1 cellular context compared by ENCODE assay signal in the genomic region with DNA sequence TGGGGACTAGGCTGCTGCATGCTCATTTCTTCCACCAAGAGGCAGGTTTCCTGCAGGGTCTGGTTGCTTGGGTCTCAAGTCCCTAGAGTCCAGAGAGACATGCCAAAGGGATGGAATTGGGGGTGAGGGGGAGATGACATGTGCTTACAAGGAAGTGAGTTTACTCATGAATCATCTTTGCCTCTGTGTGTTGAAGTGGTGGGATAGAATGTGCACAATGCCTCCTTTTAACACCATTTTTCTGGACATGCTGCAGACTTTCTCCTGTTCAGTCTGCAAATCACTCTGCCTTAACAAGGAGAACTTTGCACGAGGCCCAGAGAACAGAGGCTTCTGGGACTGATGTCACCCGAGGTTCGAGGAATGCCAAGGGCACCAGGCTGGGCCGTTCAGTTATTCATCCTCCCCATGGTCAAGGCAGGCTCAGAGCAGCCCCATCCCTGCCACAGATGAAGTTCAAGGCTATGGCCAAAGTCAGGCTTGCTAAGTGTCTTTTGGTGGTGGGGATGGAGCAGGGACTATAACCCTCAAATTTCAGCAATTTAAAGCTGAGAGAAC.
TF ChIP-seq lines count a peak whose summit lies in the region.

No MANE protein-coding gene starts in this region.

TF ChIP-seq in GM23338, 12 proteins besides CTCF, POLR2A, EP300 and RAD21 (continued from another document):
- TF ChIP-seq, protein P1, sequence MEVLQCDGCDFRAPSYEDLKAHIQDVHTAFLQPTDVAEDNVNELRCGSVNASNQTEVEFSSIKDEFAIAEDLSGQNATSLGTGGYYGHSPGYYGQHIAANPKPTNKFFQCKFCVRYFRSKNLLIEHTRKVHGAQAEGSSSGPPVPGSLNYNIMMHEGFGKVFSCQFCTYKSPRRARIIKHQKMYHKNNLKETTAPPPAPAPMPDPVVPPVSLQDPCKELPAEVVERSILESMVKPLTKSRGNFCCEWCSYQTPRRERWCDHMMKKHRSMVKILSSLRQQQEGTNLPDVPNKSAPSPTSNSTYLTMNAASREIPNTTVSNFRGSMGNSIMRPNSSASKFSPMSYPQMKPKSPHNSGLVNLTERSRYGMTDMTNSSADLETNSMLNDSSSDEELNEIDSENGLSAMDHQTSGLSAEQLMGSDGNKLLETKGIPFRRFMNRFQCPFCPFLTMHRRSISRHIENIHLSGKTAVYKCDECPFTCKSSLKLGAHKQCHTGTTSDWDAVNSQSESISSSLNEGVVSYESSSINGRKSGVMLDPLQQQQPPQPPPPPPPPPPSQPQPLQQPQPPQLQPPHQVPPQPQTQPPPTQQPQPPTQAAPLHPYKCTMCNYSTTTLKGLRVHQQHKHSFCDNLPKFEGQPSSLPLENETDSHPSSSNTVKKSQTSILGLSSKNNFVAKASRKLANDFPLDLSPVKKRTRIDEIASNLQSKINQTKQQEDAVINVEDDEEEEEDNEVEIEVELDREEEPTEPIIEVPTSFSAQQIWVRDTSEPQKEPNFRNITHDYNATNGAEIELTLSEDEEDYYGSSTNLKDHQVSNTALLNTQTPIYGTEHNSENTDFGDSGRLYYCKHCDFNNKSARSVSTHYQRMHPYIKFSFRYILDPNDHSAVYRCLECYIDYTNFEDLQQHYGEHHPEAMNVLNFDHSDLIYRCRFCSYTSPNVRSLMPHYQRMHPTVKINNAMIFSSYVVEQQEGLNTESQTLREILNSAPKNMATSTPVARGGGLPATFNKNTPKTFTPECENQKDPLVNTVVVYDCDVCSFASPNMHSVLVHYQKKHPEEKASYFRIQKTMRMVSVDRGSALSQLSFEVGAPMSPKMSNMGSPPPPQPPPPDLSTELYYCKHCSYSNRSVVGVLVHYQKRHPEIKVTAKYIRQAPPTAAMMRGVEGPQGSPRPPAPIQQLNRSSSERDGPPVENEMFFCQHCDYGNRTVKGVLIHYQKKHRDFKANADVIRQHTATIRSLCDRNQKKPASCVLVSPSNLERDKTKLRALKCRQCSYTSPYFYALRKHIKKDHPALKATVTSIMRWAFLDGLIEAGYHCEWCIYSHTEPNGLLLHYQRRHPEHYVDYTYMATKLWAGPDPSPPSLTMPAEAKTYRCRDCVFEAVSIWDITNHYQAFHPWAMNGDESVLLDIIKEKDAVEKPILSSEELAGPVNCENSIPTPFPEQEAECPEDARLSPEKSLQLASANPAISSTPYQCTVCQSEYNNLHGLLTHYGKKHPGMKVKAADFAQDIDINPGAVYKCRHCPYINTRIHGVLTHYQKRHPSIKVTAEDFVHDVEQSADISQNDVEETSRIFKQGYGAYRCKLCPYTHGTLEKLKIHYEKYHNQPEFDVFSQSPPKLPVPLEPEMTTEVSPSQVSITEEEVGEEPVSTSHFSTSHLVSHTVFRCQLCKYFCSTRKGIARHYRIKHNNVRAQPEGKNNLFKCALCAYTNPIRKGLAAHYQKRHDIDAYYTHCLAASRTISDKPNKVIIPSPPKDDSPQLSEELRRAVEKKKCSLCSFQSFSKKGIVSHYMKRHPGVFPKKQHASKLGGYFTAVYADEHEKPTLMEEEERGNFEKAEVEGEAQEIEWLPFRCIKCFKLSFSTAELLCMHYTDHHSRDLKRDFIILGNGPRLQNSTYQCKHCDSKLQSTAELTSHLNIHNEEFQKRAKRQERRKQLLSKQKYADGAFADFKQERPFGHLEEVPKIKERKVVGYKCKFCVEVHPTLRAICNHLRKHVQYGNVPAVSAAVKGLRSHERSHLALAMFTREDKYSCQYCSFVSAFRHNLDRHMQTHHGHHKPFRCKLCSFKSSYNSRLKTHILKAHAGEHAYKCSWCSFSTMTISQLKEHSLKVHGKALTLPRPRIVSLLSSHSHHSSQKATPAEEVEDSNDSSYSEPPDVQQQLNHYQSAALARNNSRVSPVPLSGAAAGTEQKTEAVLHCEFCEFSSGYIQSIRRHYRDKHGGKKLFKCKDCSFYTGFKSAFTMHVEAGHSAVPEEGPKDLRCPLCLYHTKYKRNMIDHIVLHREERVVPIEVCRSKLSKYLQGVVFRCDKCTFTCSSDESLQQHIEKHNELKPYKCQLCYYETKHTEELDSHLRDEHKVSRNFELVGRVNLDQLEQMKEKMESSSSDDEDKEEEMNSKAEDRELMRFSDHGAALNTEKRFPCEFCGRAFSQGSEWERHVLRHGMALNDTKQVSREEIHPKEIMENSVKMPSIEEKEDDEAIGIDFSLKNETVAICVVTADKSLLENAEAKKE (CRISPR knock-in tag; IDR thresholded peaks at IDR 0.05) = no peak
- TF ChIP-seq STAT1 (IDR thresholded peaks at IDR 0.05; ENCODE audit: unreplicated experiment) = no peak
